ENCODE assay signal across 16 cellular contexts in genomic region chr16:52863000-52863399, GRCh38.
"Had no signal": no experiment of that assay in that cellular context is flagged by ENCODE, and none has a peak within 500 bp of the region (broad histone marks: within the 10 kb centered on the region; RNA-seq: fewer than 3 reads in every experiment).

No MANE protein-coding gene starts in this region.

- H3K27me3 ChIP-seq: neutrophil, right atrium auricular region had no signal

- H3K4me3 ChIP-seq: dorsolateral prefrontal cortex, heart left ventricle, right atrium auricular region had no signal

- H3K27ac ChIP-seq: dorsolateral prefrontal cortex, heart left ventricle, neutrophil, right atrium auricular region had no signal

- ATAC-seq: heart left ventricle; left colon; left ventricle myocardium superior; naive thymus-derived CD8-positive, alpha-beta T cell had no signal

- H3K36me3 ChIP-seq: heart left ventricle, neutrophil, right atrium auricular region had no signal

- DNase-seq: cortex of kidney; dorsolateral prefrontal cortex; effector CD8-positive, alpha-beta T cell; heart left ventricle; hippocampal formation; left colon; left ventricle myocardium superior; mammary epithelial cell; naive thymus-derived CD8-positive, alpha-beta T cell; posterior cingulate gyrus; small intestine; stimulated activated CD4-positive, alpha-beta T cell treated with anti-CD3 and anti-CD28 coated beads, Interleukin-12 subunit alpha, Interleukin-12 subunit beta, amount 100 ng/mL, for 4 hours; stimulated activated naive CD4-positive, alpha-beta T cell; trophoblast cell had no signal

- H3K4me1 ChIP-seq: heart left ventricle, right atrium auricular region had no signal

- H3K9me3 ChIP-seq: neutrophil had no signal
